Comparison of ENCODE assay signal across 8 cellular contexts in the genomic region with DNA sequence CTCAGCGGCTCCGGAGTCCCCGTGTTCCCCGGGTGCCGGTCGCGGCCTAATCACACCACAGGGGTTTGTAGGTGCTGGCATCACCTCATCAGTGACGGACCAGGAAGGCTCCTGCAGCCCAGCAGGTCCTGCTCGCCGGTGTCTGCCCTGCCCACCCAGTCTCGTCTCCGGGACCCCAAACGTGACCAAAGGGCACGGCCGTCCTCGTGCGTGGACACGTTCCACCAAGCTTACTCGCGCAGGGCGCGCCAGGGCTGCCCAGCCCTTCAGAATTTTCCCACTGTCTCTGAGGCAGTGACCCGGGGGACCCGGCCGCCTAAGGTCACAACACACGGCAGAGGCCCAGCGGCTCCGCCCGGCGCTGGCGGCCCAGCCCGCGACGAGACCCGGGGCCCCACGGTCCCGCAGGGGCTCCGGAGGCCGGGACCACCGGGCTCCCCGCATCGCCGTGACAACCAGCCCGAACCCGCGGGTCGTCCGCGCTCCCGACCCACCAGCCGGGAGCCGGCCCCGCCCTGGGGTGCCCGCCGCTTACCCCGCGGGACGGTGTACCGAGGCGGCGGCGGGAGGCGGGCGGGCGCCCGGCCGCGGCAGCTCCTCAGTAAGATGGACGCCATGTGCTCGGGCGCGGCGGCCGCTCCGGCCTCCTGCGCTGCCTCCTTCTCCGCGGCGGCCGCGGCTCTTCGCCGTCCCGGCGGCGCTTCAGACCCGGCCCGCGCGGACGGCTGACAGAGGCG. TPM values are rescaled to one million over a fixed set of nuclear protein-coding genes. Genes with fewer than 3 reads are reported as not detected.
DNase-seq lines count a peak whose midpoint lies in the region; ATAC-seq lines count a peak whose summit lies in the region.

No MANE protein-coding gene starts in this region.

- POLR2A ChIA-PET in T-cell (lab: Charles Lee), result interaction anchor here in 1 of 2 donors (0.6 to 0.7 kb wide), 2 partner anchors 15 to 1137 kb away, joined by 3 read pairs; partner anchors contain the start of gene NSD2

- no peaks in the 10 kb centered on the region for H3K27me3 Mint-ChIP-seq in T-cell

- CTCF ChIA-PET in T-cell (lab: Charles Lee), result no interaction called here

- H3K4me3 Mint-ChIP-seq in T-cell, result peak overlapping the region; percentile 75 to 85 (median 84)

- no peaks in the 10 kb centered on the region for H3K27me3 ChIP-seq in effector memory CD4-positive, alpha-beta T cell (replicated peaks; ENCODE audit: control insufficient read depth, insufficient read depth, low read length, poor library complexity, severe bottlenecking)
- no peaks in the 10 kb centered on the region for H3K27me3 ChIP-seq in muscle layer of colon (ENCODE audit: control insufficient read depth in 1 of 2, insufficient read depth in 2 of 2, low read length in 2 of 2)

- peak overlapping the region; percentile 53 for H3K27ac ChIP-seq in effector memory CD4-positive, alpha-beta T cell (ENCODE audit: insufficient read depth, low read length, poor library complexity, severe bottlenecking)
- peak overlapping the region; percentile 68 for H3K27ac ChIP-seq in muscle layer of colon (ENCODE audit: low read depth, low read length)

- ATAC-seq in HG02943 (IDR thresholded peaks at IDR 0.05; ENCODE audit: low read depth, unreplicated experiment), result peak; percentile 23
- ATAC-seq in T-cell (replicated peaks in 1 of 4), result peak; percentile 19 to 28 (median 26)
- no peak for ATAC-seq in GM18520 (IDR thresholded peaks at IDR 0.05; ENCODE audit: unreplicated experiment)

- H3K9me3 ChIP-seq in effector memory CD4-positive, alpha-beta T cell (ENCODE audit: control insufficient read depth, low read length), result no peaks in the 10 kb centered on the region
- no peaks in the 10 kb centered on the region for H3K9me3 ChIP-seq in muscle layer of colon (ENCODE audit: low read length)

- H3K9me3 Mint-ChIP-seq in T-cell, result no peaks in the 10 kb centered on the region

- H3K36me3 ChIP-seq in effector memory CD4-positive, alpha-beta T cell (ENCODE audit: control insufficient read depth, insufficient read depth, low read length), result peaks cover 4% of the 10 kb centered on the region
- no peaks in the 10 kb centered on the region for H3K36me3 ChIP-seq in muscle layer of colon (ENCODE audit: insufficient read depth, low read length)

- H3K9ac ChIP-seq in muscle layer of colon (ENCODE audit: low read length), result peak overlapping the region; percentile 33

- no peaks in the 10 kb centered on the region for H3K36me3 Mint-ChIP-seq in T-cell

- H3K27ac Mint-ChIP-seq in T-cell, result no peak overlapping the region

- peaks cover 17% of the 10 kb centered on the region for H3K4me1 ChIP-seq in effector memory CD4-positive, alpha-beta T cell (ENCODE audit: control insufficient read depth, insufficient read depth, low read length, poor library complexity, severe bottlenecking)
- H3K4me1 ChIP-seq in muscle layer of colon (ENCODE audit: insufficient read depth, low read length), result peaks cover 16% of the 10 kb centered on the region

- H3K4me1 Mint-ChIP-seq in T-cell, result peaks cover 38 to 48% (median 42%) of the 10 kb centered on the region in 3 donors

- peak overlapping the region; percentile 65 for H3K4me3 ChIP-seq in effector memory CD4-positive, alpha-beta T cell (ENCODE audit: insufficient read depth, low read depth, low read length, poor library complexity, severe bottlenecking)
- peak overlapping the region; percentile 68 to 83 for H3K4me3 ChIP-seq in muscle layer of colon (ENCODE audit: low read depth in 1 of 2, low read length in 2 of 2)

- DNase-seq in NCI-H1417 (lab: John Stamatoyannopoulos, UW), result peak in 2 of 3 experiments; percentile 33 to 48
- no peak for DNase-seq in NCI-H1417 treated with DMSO at 0.1 percent for 48 hours (lab: John Stamatoyannopoulos, UW)
- peak in 5 of 34 experiments; percentile 4 to 34 (median 7) for DNase-seq in T-cell
- DNase-seq in effector memory CD4-positive, alpha-beta T cell, result no peak
- DNase-seq in COR-L47 (lab: John Stamatoyannopoulos, UW), result no peak

RNA-seq across cellular contexts. Expression of gene LETM1, which starts 0.5 kb away (rescaled TPM):
- 10 to 100 TPM; 35.4 to 60.3 (median 53.5) TPM for total RNA-seq in T-cell

RNA-seq across cellular contexts. Expression of gene NSD2, which starts 15.7 kb away (rescaled TPM):
- 10 to 100 TPM; 40.8 to 55.3 (median 48.3) TPM for total RNA-seq in T-cell

Comparison
In these comparisons a context has a peak if more than half of its experiments do, and no peak if none do; other contexts are left out.
1. DNase-seq: peak in NCI-H1417 (2 of 3); none in NCI-H1417 treated with DMSO at 0.1 percent for 48 hours (single experiment), effector memory CD4-positive, alpha-beta T cell (0 of 3) and COR-L47 (single experiment).